1 cellular context compared by ENCODE assay signal in genomic region chr4:781493-782216, GRCh38.
TF ChIP-seq lines count a peak whose summit lies in the region.

No MANE protein-coding gene starts in this region.

TF ChIP-seq in K562, 482 proteins besides CTCF, POLR2A, EP300 and RAD21 (continued from another document and continues in another):
- TF ChIP-seq NCOR1 (IDR thresholded peaks at IDR 0.05): no peak
- no peak for TF ChIP-seq CEBPZ (IDR thresholded peaks at IDR 0.05; ENCODE audit: borderline replicate concordance, low read depth, low read length)
- peak; percentile 89 for TF ChIP-seq POLR2H (tag; IDR thresholded peaks at IDR 0.05; ENCODE audit: low read depth)
- no peak for TF ChIP-seq ZNF133 (CRISPR knock-in tag; IDR thresholded peaks at IDR 0.05)
- TF ChIP-seq ETV6 (IDR thresholded peaks at IDR 0.05; ENCODE audit: borderline replicate concordance in 1 of 2, low read depth in 2 of 2, low read length in 1 of 2): no peak
- peak; percentile 77; the same call in 1 of the 2 replicates for TF ChIP-seq ETV6 (CRISPR knock-in tag; IDR thresholded peaks at IDR 0.05; ENCODE audit: borderline replicate concordance)
- no peak for TF ChIP-seq LARP7 (IDR thresholded peaks at IDR 0.05)
- TF ChIP-seq IRF2 (CRISPR knock-in tag; IDR thresholded peaks at IDR 0.05): no peak
- TF ChIP-seq RBM17 (IDR thresholded peaks at IDR 0.05; ENCODE audit: borderline replicate concordance, low read depth, low read length): no peak
- no peak for TF ChIP-seq POLR3G (IDR thresholded peaks at IDR 0.05; ENCODE audit: extremely low read depth, insufficient read length, insufficient replicate concordance)
- no peak for TF ChIP-seq GTF2A2 (tag; IDR thresholded peaks at IDR 0.05)
- no peak for TF ChIP-seq JUNB (CRISPR knock-in tag; conservative IDR thresholded peaks at IDR 0.05)
- no peak for TF ChIP-seq SLC30A9 (CRISPR knock-in tag; IDR thresholded peaks at IDR 0.05)
- no peak for TF ChIP-seq COPS2 (conservative IDR thresholded peaks at IDR 0.05)
- TF ChIP-seq RBFOX2 (IDR thresholded peaks at IDR 0.05; ENCODE audit: low read depth, low read length): peak; percentile 98
- no peak for TF ChIP-seq CC2D1A (IDR thresholded peaks at IDR 0.05)
- peak; percentile 99 for TF ChIP-seq FOS (IDR thresholded peaks at IDR 0.05; ENCODE audit: extremely low read depth, insufficient read length)
- TF ChIP-seq ELF4 (CRISPR knock-in tag; IDR thresholded peaks at IDR 0.05): no peak
- TF ChIP-seq SRSF9 (IDR thresholded peaks at IDR 0.05; ENCODE audit: borderline replicate concordance, low read depth, low read length): no peak
- 0 out of 2 replicates have a peak, but pooled peaks have one; percentile 28 for TF ChIP-seq SAFB (IDR thresholded peaks at IDR 0.05; ENCODE audit: borderline replicate concordance, low read depth, low read length)
- TF ChIP-seq ZNF780A (CRISPR knock-in tag; IDR thresholded peaks at IDR 0.05): no peak
- TF ChIP-seq RREB1 (CRISPR knock-in tag; IDR thresholded peaks at IDR 0.05): no peak
- no peak for TF ChIP-seq ZBTB2 (IDR thresholded peaks at IDR 0.05)
- no peak for TF ChIP-seq MED1 (CRISPR knock-in tag; IDR thresholded peaks at IDR 0.05; ENCODE audit: borderline replicate concordance)
- TF ChIP-seq THRAP3 (IDR thresholded peaks at IDR 0.05; ENCODE audit: borderline replicate concordance): no peak
- no peak for TF ChIP-seq IRF1 (CRISPR knock-in tag; IDR thresholded peaks at IDR 0.05; ENCODE audit: borderline replicate concordance)
- peak; percentile 43; the same call in 1 of the 2 replicates for TF ChIP-seq CTBP1 (IDR thresholded peaks at IDR 0.05; ENCODE audit: borderline replicate concordance)
- no peak for TF ChIP-seq FUS (optimal IDR thresholded peaks at IDR 0.05; ENCODE audit: low read depth, low read length)
- TF ChIP-seq SPI1 (IDR thresholded peaks at IDR 0.05; ENCODE audit: borderline replicate concordance, low read depth, low read length): no peak
- TF ChIP-seq KAT2B (IDR thresholded peaks at IDR 0.05; ENCODE audit: low read depth, low read length): no peak
- TF ChIP-seq RCOR1 (IDR thresholded peaks at IDR 0.05; ENCODE audit: borderline replicate concordance in 1 of 2, low read depth in 2 of 2, low read length in 2 of 2): 0 out of 4 replicates have a peak, but pooled peaks of 1 of the 2 experiments have one; percentile 33
- TF ChIP-seq POU5F1 (IDR thresholded peaks at IDR 0.05; ENCODE audit: borderline replicate concordance, low read depth, low read length, partially characterized antibody): no peak
- TF ChIP-seq CTCFL (IDR thresholded peaks at IDR 0.05; ENCODE audit: borderline replicate concordance, insufficient read depth, low read depth, low read length, poor library complexity, severe bottlenecking): no peak
- TF ChIP-seq NFXL1 (CRISPR knock-in tag; IDR thresholded peaks at IDR 0.05): no peak
- TF ChIP-seq KLF1 (tag; IDR thresholded peaks at IDR 0.05): no peak
- no peak for TF ChIP-seq SMARCE1 (IDR thresholded peaks at IDR 0.05)
- no peak for TF ChIP-seq CREB3 (tag; conservative IDR thresholded peaks at IDR 0.05; ENCODE audit: low read depth)
- TF ChIP-seq SNAPC5 (CRISPR knock-in tag; IDR thresholded peaks at IDR 0.05): no peak
- no peak for TF ChIP-seq PTRF (tag; IDR thresholded peaks at IDR 0.05)
- TF ChIP-seq RBM14 (IDR thresholded peaks at IDR 0.05; ENCODE audit: borderline replicate concordance, insufficient read depth, low read depth, low read length): 0 out of 2 replicates have a peak, but pooled peaks have one; percentile 90
- TF ChIP-seq PML (IDR thresholded peaks at IDR 0.05; ENCODE audit: low read length): peak; percentile 85
- no peak for TF ChIP-seq HDAC6 (IDR thresholded peaks at IDR 0.05; ENCODE audit: low read depth, low read length)
- TF ChIP-seq E2F4 (CRISPR knock-in tag; IDR thresholded peaks at IDR 0.05; ENCODE audit: low read depth): peak; percentile 57; the same call in 1 of the 2 replicates
- no peak for TF ChIP-seq NBN (IDR thresholded peaks at IDR 0.05; ENCODE audit: low read depth)
- TF ChIP-seq ZNF184 (CRISPR knock-in tag; IDR thresholded peaks at IDR 0.05): no peak
- TF ChIP-seq TEAD2 (tag; IDR thresholded peaks at IDR 0.05): no peak
- no peak for TF ChIP-seq ZNF165 (CRISPR knock-in tag; IDR thresholded peaks at IDR 0.05; ENCODE audit: borderline replicate concordance)
- no peak for TF ChIP-seq EZH2 (IDR thresholded peaks at IDR 0.05; ENCODE audit: borderline replicate concordance, low read depth, low read length)
- no peak for TF ChIP-seq FOSL1 (tag; conservative IDR thresholded peaks at IDR 0.05)
- TF ChIP-seq ZNF561 (CRISPR knock-in tag; conservative IDR thresholded peaks at IDR 0.05): no peak
- TF ChIP-seq PBX2 (CRISPR knock-in tag; IDR thresholded peaks at IDR 0.05; ENCODE audit: low read depth): no peak; the same call in 1 of the 2 replicates
- TF ChIP-seq PBX2 (tag; conservative IDR thresholded peaks at IDR 0.05; ENCODE audit: low read depth): no peak
